Comparison of ENCODE assay signal across 1 cellular context in the genomic region with DNA sequence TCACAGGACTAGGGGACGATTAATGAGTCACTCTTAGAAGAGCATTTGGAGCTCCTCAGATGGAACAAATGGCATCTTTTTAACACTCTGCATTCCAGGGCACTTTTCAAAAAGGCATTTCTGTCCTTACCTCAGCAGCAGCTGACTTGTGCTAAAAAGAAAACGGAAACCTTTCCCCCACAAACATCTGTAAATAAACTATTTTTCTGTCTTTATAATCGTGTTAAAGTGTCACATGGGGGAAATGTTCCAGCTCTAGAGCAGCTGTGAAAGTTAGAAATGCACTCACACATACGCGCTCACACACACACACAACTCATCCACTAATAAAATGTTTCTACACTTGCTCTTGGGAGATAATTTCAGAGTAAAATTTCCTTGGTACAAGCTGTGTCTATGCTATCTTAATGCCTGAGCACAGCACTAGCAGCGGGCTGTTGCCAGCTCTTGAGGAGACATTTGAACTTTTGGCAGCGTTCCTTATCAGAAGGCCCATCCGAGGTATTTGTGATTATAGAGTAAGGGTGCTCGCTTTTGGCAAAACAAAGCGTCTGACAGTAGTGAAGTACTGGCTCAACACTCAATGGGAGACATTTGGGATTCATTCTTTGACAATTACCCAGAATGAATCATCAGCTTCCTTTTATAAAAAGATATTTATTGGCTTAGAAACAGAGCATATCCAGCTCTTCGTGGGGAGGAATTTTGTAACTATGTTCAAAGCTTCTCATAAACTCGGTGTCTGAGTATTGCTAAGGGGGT.
TF ChIP-seq lines count a peak whose summit lies in the region.

No MANE protein-coding gene starts in this region.

TF ChIP-seq in IMR-90, 13 proteins besides CTCF, POLR2A, EP300 and RAD21:
- TF ChIP-seq, protein P1, sequence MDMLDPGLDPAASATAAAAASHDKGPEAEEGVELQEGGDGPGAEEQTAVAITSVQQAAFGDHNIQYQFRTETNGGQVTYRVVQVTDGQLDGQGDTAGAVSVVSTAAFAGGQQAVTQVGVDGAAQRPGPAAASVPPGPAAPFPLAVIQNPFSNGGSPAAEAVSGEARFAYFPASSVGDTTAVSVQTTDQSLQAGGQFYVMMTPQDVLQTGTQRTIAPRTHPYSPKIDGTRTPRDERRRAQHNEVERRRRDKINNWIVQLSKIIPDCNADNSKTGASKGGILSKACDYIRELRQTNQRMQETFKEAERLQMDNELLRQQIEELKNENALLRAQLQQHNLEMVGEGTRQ (IDR thresholded peaks at IDR 0.05; ENCODE audit: low read depth, low read length), result no peak
- TF ChIP-seq, protein P2, sequence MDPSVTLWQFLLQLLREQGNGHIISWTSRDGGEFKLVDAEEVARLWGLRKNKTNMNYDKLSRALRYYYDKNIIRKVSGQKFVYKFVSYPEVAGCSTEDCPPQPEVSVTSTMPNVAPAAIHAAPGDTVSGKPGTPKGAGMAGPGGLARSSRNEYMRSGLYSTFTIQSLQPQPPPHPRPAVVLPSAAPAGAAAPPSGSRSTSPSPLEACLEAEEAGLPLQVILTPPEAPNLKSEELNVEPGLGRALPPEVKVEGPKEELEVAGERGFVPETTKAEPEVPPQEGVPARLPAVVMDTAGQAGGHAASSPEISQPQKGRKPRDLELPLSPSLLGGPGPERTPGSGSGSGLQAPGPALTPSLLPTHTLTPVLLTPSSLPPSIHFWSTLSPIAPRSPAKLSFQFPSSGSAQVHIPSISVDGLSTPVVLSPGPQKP (IDR thresholded peaks at IDR 0.05; ENCODE audit: borderline replicate concordance, low read depth, low read length), result no peak
- TF ChIP-seq CEBPB (IDR thresholded peaks at IDR 0.05; ENCODE audit: low read depth, low read length), result no peak
- no peak for TF ChIP-seq SMC3 (IDR thresholded peaks at IDR 0.05; ENCODE audit: low read depth, low read length)
- no peak for TF ChIP-seq BHLHE40 (IDR thresholded peaks at IDR 0.05; ENCODE audit: low read depth, low read length)
- 0 out of 2 replicates have a peak, but pooled peaks have one; percentile 25 for TF ChIP-seq FOS (IDR thresholded peaks at IDR 0.05; ENCODE audit: low read depth, low read length)
- TF ChIP-seq MAZ (IDR thresholded peaks at IDR 0.05; ENCODE audit: borderline replicate concordance, low read depth, low read length), result no peak
- no peak for TF ChIP-seq RCOR1 (IDR thresholded peaks at IDR 0.05; ENCODE audit: insufficient replicate concordance, low read length)
- no peak for TF ChIP-seq RFX5 (IDR thresholded peaks at IDR 0.05; ENCODE audit: low read depth, low read length)
